In genomic region chr3:195906865-195907729, GRCh38 we compare ENCODE assay signal across 3 cellular contexts.
TF ChIP-seq lines count a peak whose summit lies in the region.

No MANE protein-coding gene starts in this region.

TF ChIP-seq in SK-N-SH, 30 proteins besides CTCF, POLR2A, EP300 and RAD21 (continued from another document):
- TF ChIP-seq, protein P1, sequence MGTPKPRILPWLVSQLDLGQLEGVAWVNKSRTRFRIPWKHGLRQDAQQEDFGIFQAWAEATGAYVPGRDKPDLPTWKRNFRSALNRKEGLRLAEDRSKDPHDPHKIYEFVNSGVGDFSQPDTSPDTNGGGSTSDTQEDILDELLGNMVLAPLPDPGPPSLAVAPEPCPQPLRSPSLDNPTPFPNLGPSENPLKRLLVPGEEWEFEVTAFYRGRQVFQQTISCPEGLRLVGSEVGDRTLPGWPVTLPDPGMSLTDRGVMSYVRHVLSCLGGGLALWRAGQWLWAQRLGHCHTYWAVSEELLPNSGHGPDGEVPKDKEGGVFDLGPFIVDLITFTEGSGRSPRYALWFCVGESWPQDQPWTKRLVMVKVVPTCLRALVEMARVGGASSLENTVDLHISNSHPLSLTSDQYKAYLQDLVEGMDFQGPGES (IDR thresholded peaks at IDR 0.05; ENCODE audit: low read depth, low read length), result no peak
- TF ChIP-seq MXI1 (IDR thresholded peaks at IDR 0.05; ENCODE audit: low read depth, low read length) (no peak), CHD2 (IDR thresholded peaks at IDR 0.05; ENCODE audit: low read length, partially characterized antibody) (no peak), ELF1 (IDR thresholded peaks at IDR 0.05) (no peak)

TF ChIP-seq in SK-N-SH treated with all-trans-retinoic acid at 6 μM for 48 hours, 23 proteins besides CTCF, POLR2A, EP300 and RAD21 (continued from another document):
- no peak for TF ChIP-seq ISL1 (CRISPR knock-in tag; IDR thresholded peaks at IDR 0.05)

TF ChIP-seq in WTC11, 78 proteins besides CTCF, POLR2A, EP300 and RAD21 (continued from another document):
- TF ChIP-seq HMGA2 (CRISPR knock-in tag; IDR thresholded peaks at IDR 0.05) (no peak), ZNF423 (CRISPR knock-in tag; IDR thresholded peaks at IDR 0.05) (no peak), CREM (CRISPR knock-in tag; IDR thresholded peaks at IDR 0.05) (no peak), JUN (CRISPR knock-in tag; IDR thresholded peaks at IDR 0.05) (no peak), ZNF416 (CRISPR knock-in tag; IDR thresholded peaks at IDR 0.05) (no peak), TP53 (CRISPR knock-in tag; IDR thresholded peaks at IDR 0.05) (no peak), EMX1 (CRISPR knock-in tag; IDR thresholded peaks at IDR 0.05) (no peak)
- TF ChIP-seq, protein P2, sequence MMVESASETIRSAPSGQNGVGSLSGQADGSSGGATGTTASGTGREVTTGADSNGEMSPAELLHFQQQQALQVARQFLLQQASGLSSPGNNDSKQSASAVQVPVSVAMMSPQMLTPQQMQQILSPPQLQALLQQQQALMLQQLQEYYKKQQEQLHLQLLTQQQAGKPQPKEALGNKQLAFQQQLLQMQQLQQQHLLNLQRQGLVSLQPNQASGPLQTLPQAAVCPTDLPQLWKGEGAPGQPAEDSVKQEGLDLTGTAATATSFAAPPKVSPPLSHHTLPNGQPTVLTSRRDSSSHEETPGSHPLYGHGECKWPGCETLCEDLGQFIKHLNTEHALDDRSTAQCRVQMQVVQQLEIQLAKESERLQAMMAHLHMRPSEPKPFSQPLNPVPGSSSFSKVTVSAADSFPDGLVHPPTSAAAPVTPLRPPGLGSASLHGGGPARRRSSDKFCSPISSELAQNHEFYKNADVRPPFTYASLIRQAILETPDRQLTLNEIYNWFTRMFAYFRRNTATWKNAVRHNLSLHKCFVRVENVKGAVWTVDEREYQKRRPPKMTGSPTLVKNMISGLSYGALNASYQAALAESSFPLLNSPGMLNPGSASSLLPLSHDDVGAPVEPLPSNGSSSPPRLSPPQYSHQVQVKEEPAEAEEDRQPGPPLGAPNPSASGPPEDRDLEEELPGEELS (CRISPR knock-in tag; IDR thresholded peaks at IDR 0.05), result no peak
- TF ChIP-seq, protein P3, sequence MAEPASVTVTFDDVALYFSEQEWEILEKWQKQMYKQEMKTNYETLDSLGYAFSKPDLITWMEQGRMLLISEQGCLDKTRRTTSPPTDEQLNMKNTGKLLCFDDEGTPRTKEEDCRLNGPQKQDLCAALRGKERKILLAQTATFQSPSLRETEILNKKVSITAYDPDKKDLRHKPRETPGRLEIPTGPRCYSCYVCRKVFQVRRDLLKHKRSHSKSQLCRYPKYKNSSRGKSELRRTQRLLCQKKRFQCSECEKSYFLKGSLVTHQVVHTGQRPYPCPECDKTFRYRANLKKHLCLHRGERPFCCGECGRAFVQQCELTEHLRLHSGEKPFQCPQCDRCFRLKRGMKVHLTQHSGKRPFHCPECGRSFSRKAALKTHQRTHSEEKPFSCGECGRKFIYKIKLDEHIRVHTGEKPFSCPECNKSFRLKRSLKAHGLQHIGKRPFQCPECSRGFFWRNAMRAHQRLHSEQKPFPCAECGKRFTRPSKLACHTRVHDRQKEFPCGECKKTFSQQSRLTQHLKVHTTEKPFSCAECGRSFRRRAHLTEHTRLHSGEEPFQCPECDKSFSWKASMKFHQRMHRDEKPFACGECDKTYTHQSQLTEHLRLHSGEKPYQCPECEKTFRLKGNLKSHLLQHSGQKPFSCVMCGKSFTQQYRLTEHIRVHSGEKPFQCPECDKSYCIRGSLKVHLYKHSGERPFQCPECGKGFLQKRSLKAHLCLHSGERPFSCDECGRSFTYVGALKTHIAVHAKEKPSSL (CRISPR knock-in tag; conservative IDR thresholded peaks at IDR 0.05), result no peak
- TF ChIP-seq, protein P4, sequence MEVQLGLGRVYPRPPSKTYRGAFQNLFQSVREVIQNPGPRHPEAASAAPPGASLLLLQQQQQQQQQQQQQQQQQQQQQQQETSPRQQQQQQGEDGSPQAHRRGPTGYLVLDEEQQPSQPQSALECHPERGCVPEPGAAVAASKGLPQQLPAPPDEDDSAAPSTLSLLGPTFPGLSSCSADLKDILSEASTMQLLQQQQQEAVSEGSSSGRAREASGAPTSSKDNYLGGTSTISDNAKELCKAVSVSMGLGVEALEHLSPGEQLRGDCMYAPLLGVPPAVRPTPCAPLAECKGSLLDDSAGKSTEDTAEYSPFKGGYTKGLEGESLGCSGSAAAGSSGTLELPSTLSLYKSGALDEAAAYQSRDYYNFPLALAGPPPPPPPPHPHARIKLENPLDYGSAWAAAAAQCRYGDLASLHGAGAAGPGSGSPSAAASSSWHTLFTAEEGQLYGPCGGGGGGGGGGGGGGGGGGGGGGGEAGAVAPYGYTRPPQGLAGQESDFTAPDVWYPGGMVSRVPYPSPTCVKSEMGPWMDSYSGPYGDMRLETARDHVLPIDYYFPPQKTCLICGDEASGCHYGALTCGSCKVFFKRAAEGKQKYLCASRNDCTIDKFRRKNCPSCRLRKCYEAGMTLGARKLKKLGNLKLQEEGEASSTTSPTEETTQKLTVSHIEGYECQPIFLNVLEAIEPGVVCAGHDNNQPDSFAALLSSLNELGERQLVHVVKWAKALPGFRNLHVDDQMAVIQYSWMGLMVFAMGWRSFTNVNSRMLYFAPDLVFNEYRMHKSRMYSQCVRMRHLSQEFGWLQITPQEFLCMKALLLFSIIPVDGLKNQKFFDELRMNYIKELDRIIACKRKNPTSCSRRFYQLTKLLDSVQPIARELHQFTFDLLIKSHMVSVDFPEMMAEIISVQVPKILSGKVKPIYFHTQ (CRISPR knock-in tag; IDR thresholded peaks at IDR 0.05), result no peak
